ENCODE assay signal across 2 cellular contexts in genomic region chr16:71684280-71684679, GRCh38. TPM values are rescaled to one million over a fixed set of nuclear protein-coding genes. Genes with fewer than 3 reads are reported as not detected.
"Had no signal": no experiment of that assay in that cellular context is flagged by ENCODE, and none has a peak within 500 bp of the region (broad histone marks: within the 10 kb centered on the region; RNA-seq: fewer than 3 reads in every experiment).

No MANE protein-coding gene starts in this region.

RNA-seq across cellular contexts. Expression of gene MARVELD3, which starts 58.3 kb away (rescaled TPM):
- total RNA-seq: subcutaneous adipose tissue, thoracic aorta had no signal
